ENCODE assay signal across 15 cellular contexts in the genomic region with DNA sequence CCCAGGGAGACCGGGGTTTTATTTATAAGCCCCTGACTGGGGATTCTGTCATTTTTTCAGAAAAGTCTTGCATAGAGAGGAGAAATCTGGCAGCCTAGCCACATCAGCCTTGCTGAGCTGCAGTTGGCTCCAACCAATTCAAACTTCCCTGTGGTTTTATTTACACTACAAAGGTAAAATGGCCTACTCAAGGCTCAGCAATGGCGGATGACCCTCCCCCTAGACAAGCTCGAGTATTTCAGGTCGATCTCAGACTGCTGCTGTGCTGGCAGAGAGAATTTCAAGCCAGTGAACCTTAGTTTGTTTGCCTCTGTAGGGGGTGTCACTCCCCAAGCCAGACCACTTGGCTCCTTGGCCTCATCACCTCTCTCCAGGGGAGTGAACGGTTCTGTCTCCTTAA. TPM values are rescaled to one million over a fixed set of nuclear protein-coding genes. Genes with fewer than 3 reads are reported as not detected.
"Had no signal": no experiment of that assay in that cellular context is flagged by ENCODE, and none has a peak within 500 bp of the region (broad histone marks: within the 10 kb centered on the region; RNA-seq: fewer than 3 reads in every experiment).

No MANE protein-coding gene starts in this region.

RNA-seq across cellular contexts. Expression of a gene that starts 52.9 kb away (rescaled TPM):
- total RNA-seq: subcutaneous adipose tissue, suprapubic skin, temporal lobe, thoracic aorta, thyroid gland, tibial nerve, transverse colon, upper lobe of left lung, upper lobe of right lung, ureter, urinary bladder, uterus, vagina had no signal
- polyA plus RNA-seq: stomach, thymus, urinary bladder had no signal
